In genomic region chr16:16259968-16260367, GRCh38 we compare ENCODE assay signal across 16 cellular contexts. TPM values are rescaled to one million over a fixed set of nuclear protein-coding genes. Genes with fewer than 3 reads are reported as not detected.
DNase-seq lines count a peak whose midpoint lies in the region; ATAC-seq and TF ChIP-seq lines count a peak whose summit lies in the region.
"Not testable (repeated sequence)": the region's sequence is repeated elsewhere in the genome, so short reads cannot be mapped to it uniquely, and the experiment has no call there.
"Had no signal": no experiment of that assay in that cellular context is flagged by ENCODE, and none has a peak within 500 bp of the region (broad histone marks: within the 10 kb centered on the region; RNA-seq: fewer than 3 reads in every experiment).

No MANE protein-coding gene starts in this region.

- H3K36me3 ChIP-seq in heart left ventricle; heart right ventricle; psoas muscle (ENCODE audit: insufficient read depth in 1 of 2, low read depth in 1 of 2); gastrocnemius medialis: not testable (repeated sequence)

- peak; percentile 53 for ATAC-seq in Right ventricle myocardium inferior
- peak; percentile 58 for ATAC-seq in Right ventricle myocardium superior (ENCODE audit: poor library complexity)
- ATAC-seq in heart left ventricle: peak; percentile 62 to 84 (median 76)
- peak in 6 of 8 donors; percentile 64 to 87 (median 74) for ATAC-seq in heart right ventricle
- peak; percentile 77 for ATAC-seq in left ventricle myocardium superior
- ATAC-seq in psoas muscle: peak; percentile 87 to 96 (median 94)
- ATAC-seq in gastrocnemius medialis: peak; percentile 98

- not testable (repeated sequence) for H3K27ac ChIP-seq in heart left ventricle, heart right ventricle, psoas muscle
- H3K27ac ChIP-seq in gastrocnemius medialis: peak overlapping the region in 2 of 4 donors; percentile 52 to 61

- not testable (repeated sequence) for H3K27me3 ChIP-seq in heart left ventricle; heart right ventricle; psoas muscle (ENCODE audit: insufficient read depth in 3 of 3, low read length in 2 of 3); gastrocnemius medialis

- not testable (repeated sequence) for TF ChIP-seq CTCF in heart left ventricle (IDR thresholded peaks at IDR 0.05); heart right ventricle (IDR thresholded peaks at IDR 0.05); psoas muscle (IDR thresholded peaks at IDR 0.05); gastrocnemius medialis (IDR thresholded peaks at IDR 0.05 in 4 of 5, conservative IDR thresholded peaks at IDR 0.05 in 1 of 5)

- H3K9me3 ChIP-seq in heart left ventricle, heart right ventricle, psoas muscle, gastrocnemius medialis: not testable (repeated sequence)

- H3K4me1 ChIP-seq in heart left ventricle, heart right ventricle, psoas muscle, gastrocnemius medialis: not testable (repeated sequence)

- in situ Hi-C loops in gastrocnemius medialis (cut with MboI; ENCODE audit: low sequenced_read_pairs in 4 of 4): not testable (repeated sequence)

- not testable (repeated sequence) for TF ChIP-seq POLR2A in heart left ventricle (IDR thresholded peaks at IDR 0.05); gastrocnemius medialis (IDR thresholded peaks at IDR 0.05)

- intact Hi-C loops in Right ventricle myocardium inferior (cut with DNase I); Right ventricle myocardium superior (cut with DNase I); heart left ventricle (cut with DNase I); heart right ventricle (cut with DNase I); left ventricle myocardium superior (cut with micrococcal nuclease); psoas muscle (cut with DNase I); gastrocnemius medialis (cut with DNase I; ENCODE audit: low total_unique reads): not testable (repeated sequence)

- WGBS in heart left ventricle, 4 donors: 86% methylated on average over 1 of the region's 4 CpGs; no CpG with 5 or more reads in 3 of the 4 donors
- WGBS in heart right ventricle, 2 donors: no CpG with 5 or more reads among the region's 4 CpGs
- WGBS in psoas muscle, 3 donors: no CpG with 5 or more reads among the region's 4 CpGs

- DNase-seq in Right ventricle myocardium inferior (ENCODE audit: missing footprints); Right ventricle myocardium superior; heart left ventricle; heart right ventricle; left ventricle myocardium superior; psoas muscle; gastrocnemius medialis: not testable (repeated sequence)

- H3K4me3 ChIP-seq in heart left ventricle, heart right ventricle, psoas muscle, gastrocnemius medialis: not testable (repeated sequence)

RNA-seq across cellular contexts. Expression of gene NOMO3, which starts 27.6 kb away (rescaled TPM):
- 27.5 TPM for total RNA-seq in Right ventricle myocardium inferior
- 32.9 TPM for total RNA-seq in Right ventricle myocardium superior
- 10 to 100 TPM; 13.4 to 88.8 (median 48.1) TPM for total RNA-seq in heart left ventricle
- 10 to 100 TPM in 1 of 2 donors, 1 to 10 TPM in 1; 9.5 to 14.0 TPM for polyA plus RNA-seq in heart left ventricle
- total RNA-seq in heart right ventricle: 100 to 1,000 TPM in 1 of 10 donors, 10 to 100 TPM in 9; 12.8 to 101 (median 52.4) TPM
- 10 to 100 TPM in 1 of 2 donors, 1 to 10 TPM in 1; 5.8 to 10.8 TPM for polyA plus RNA-seq in heart right ventricle
- total RNA-seq in left ventricle myocardium superior: 34.0 TPM
- 10 to 100 TPM; 37.3 to 55.8 (median 42.9) TPM for total RNA-seq in psoas muscle
- polyA plus RNA-seq in psoas muscle: 10 to 100 TPM in 1 of 3 donors, 1 to 10 TPM in 2; 4.8 to 44.7 (median 7.0) TPM
- 10 to 100 TPM; 11.0 to 87.1 (median 30.5) TPM for total RNA-seq in gastrocnemius medialis

RNA-seq across cellular contexts. Expression of gene ABCC6, which starts 36.7 kb away (rescaled TPM):
- total RNA-seq in Right ventricle myocardium inferior (2.2 TPM), Right ventricle myocardium superior (1.5 TPM), heart left ventricle (1 to 10 TPM in 4 of 9 donors, under 1 TPM in 2, not detected in 3; 0.44 to 3.8 (median 1.3) TPM), heart right ventricle (1 to 10 TPM in 5 of 10 donors, under 1 TPM in 5; 0.28 to 2.3 (median 1.0) TPM), left ventricle myocardium superior (2.1 TPM), psoas muscle (1 to 10 TPM in 1 of 4 donors, under 1 TPM in 3; 0.06 to 1.2 (median 0.19) TPM), gastrocnemius medialis (1 to 10 TPM in 2 of 4 donors, under 1 TPM in 2; 0.23 to 4.8 (median 0.73) TPM)
- polyA plus RNA-seq in heart left ventricle (1 to 10 TPM in 1 of 2 donors, under 1 TPM in 1; 0.14 to 2.0 TPM), heart right ventricle (1 to 10 TPM in 1 of 2 donors, under 1 TPM in 1; 0.17 to 3.8 TPM), psoas muscle (1 to 10 TPM in 1 of 3 donors, under 1 TPM in 2; 0.16 to 3.0 (median 0.87) TPM)
- total RNA-seq: A172; A673; B cell; CD4-positive, alpha-beta memory T cell; CD4-positive, alpha-beta T cell; CD4-positive, CD25-positive, alpha-beta regulatory T cell; CD8-positive, alpha-beta memory T cell; CD8-positive, alpha-beta T cell; Daoy had no signal
